In the genomic region with DNA sequence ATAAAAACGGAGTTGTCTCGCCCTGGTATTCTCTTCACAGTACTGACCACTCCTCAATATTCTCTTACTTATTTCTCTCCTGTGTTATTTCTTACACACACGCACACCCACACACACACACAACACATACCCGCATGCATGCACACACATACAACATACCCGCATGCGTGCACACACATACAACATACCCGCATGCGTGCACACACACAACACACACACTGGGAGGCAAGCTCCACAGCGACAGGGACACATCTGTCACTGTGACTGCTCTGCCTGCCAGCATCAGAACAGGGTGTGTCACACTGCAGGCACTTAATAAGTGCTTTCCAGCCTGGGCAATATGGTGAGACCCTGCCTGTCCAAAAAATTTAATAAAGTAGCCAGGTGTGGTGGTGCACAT, we compare ENCODE assay signal across 16 cellular contexts. TPM values are rescaled to one million over a fixed set of nuclear protein-coding genes. Genes with fewer than 3 reads are reported as not detected.
DNase-seq lines count a peak whose midpoint lies in the region; ATAC-seq and TF ChIP-seq lines count a peak whose summit lies in the region.
"Had no signal": no experiment of that assay in that cellular context is flagged by ENCODE, and none has a peak within 500 bp of the region (broad histone marks: within the 10 kb centered on the region; RNA-seq: fewer than 3 reads in every experiment).

No MANE protein-coding gene starts in this region.

- H3K9me3 ChIP-seq in left ventricle myocardium inferior (replicated peaks) (no peaks in the 10 kb centered on the region), right atrium auricular region (no peaks in the 10 kb centered on the region), esophagus squamous epithelium (no peaks in the 10 kb centered on the region)

- H3K4me3 ChIP-seq in left ventricle myocardium inferior (peak overlapping the region; percentile 67), right atrium auricular region (no peak overlapping the region), esophagus squamous epithelium (no peak overlapping the region)

- no peaks in the 10 kb centered on the region for H3K4me1 Mint-ChIP-seq in WTC11
- H3K4me1 Mint-ChIP-seq in nephron progenitor cell = peaks cover 19% of the 10 kb centered on the region

- 83 to 93% methylated on average over 9 of the region's 9 CpGs for WGBS in esophagus squamous epithelium, 2 donors

- DNase-seq in left ventricle myocardium inferior (no peak), right atrium auricular region (ENCODE audit: low spot score) (no peak), WTC11 (ENCODE audit: low spot score) (no peak), nephron progenitor cell (no peak), NCI-H1417 treated with DMSO at 0.1 percent for 48 hours (lab: John Stamatoyannopoulos, UW) (no peak), GM20000 (ENCODE audit: low spot score) (no peak), esophagus squamous epithelium (lab: John Stamatoyannopoulos, UW) (no peak)
- DNase-seq: AML-193, DMS79 treated with DMSO at 0.1 percent for 48 hours, KG1, NCI-H2029 treated with DMSO at 0.1 percent for 48 hours, NCI-H2171, NCI-H526, OCI-M1 had no signal

- no peaks in the 10 kb centered on the region for H3K36me3 ChIP-seq in left ventricle myocardium inferior
- no peaks in the 10 kb centered on the region for H3K36me3 ChIP-seq in right atrium auricular region
- no peaks in the 10 kb centered on the region for H3K36me3 ChIP-seq in esophagus squamous epithelium

- peaks cover 48% of the 10 kb centered on the region for H3K4me1 ChIP-seq in left ventricle myocardium inferior
- H3K4me1 ChIP-seq in right atrium auricular region = peaks cover 0 to 21% of the 10 kb centered on the region in 2 donors
- peaks cover 0 to 5% (median 0%) of the 10 kb centered on the region in 3 donors for H3K4me1 ChIP-seq in esophagus squamous epithelium

- peak overlapping the region; percentile 94 for H3K27ac ChIP-seq in left ventricle myocardium inferior (replicated peaks)
- H3K27ac ChIP-seq in right atrium auricular region = no peak overlapping the region
- no peak overlapping the region for H3K27ac ChIP-seq in esophagus squamous epithelium

- CTCF ChIA-PET in WTC11 (lab: Charles Lee) = interaction anchor here (1.5 kb wide), 1 partner anchor 15 kb away, joined by 5 read pairs; no protein-coding TSS in a partner anchor

- no peaks in the 10 kb centered on the region for H3K27me3 ChIP-seq in left ventricle myocardium inferior (ENCODE audit: low read depth)
- H3K27me3 ChIP-seq in right atrium auricular region = no peaks in the 10 kb centered on the region
- no peaks in the 10 kb centered on the region for H3K27me3 ChIP-seq in esophagus squamous epithelium

- POLR2A ChIA-PET in WTC11 (lab: Charles Lee) = no interaction called here

- TF ChIP-seq POLR2A in esophagus squamous epithelium (IDR thresholded peaks at IDR 0.05) = no peak

- intact Hi-C loops in left ventricle myocardium inferior (cut with micrococcal nuclease) = no loop called here
- intact Hi-C loops in esophagus squamous epithelium (cut with DNase I) = loop anchor here (2.0 kb wide), 1 partner anchor 43 kb away; no protein-coding TSS in a partner anchor

- H3K27me3 Mint-ChIP-seq in WTC11 (ENCODE audit: low read depth) (no peaks in the 10 kb centered on the region), nephron progenitor cell (ENCODE audit: low read depth, poor library complexity) (peaks cover 6% of the 10 kb centered on the region)

- no peak for ATAC-seq in WTC11
- ATAC-seq: HepG2 had no signal

- peaks cover 17% of the 10 kb centered on the region for H3K36me3 Mint-ChIP-seq in WTC11
- peaks cover 11% of the 10 kb centered on the region for H3K36me3 Mint-ChIP-seq in nephron progenitor cell (ENCODE audit: low read depth)

- no peak overlapping the region for H3K4me3 Mint-ChIP-seq in WTC11
- H3K4me3 Mint-ChIP-seq in nephron progenitor cell = no peak overlapping the region

- no peak overlapping the region for H3K27ac Mint-ChIP-seq in WTC11
- peak overlapping the region; percentile 70 for H3K27ac Mint-ChIP-seq in nephron progenitor cell

- no peak for TF ChIP-seq CTCF in left ventricle myocardium inferior (IDR thresholded peaks at IDR 0.05; ENCODE audit: borderline replicate concordance)
- TF ChIP-seq CTCF in right atrium auricular region (IDR thresholded peaks at IDR 0.05) = no peak
- no peak for TF ChIP-seq CTCF in WTC11 (IDR thresholded peaks at IDR 0.05)
- TF ChIP-seq CTCF in nephron progenitor cell (IDR thresholded peaks at IDR 0.05) = no peak
- no peak for TF ChIP-seq CTCF in GM20000 (IDR thresholded peaks at IDR 0.05; ENCODE audit: extremely low read depth, missing control alignments)
- no peak for TF ChIP-seq CTCF in esophagus squamous epithelium (IDR thresholded peaks at IDR 0.05)

- no peaks in the 10 kb centered on the region for H3K9me3 Mint-ChIP-seq in WTC11
- no peaks in the 10 kb centered on the region for H3K9me3 Mint-ChIP-seq in nephron progenitor cell

TF ChIP-seq in WTC11, 78 proteins besides CTCF, POLR2A, EP300 and RAD21:
- TF ChIP-seq CBFB (CRISPR knock-in tag; IDR thresholded peaks at IDR 0.05; ENCODE audit: low read depth) (no peak), ZNF121 (CRISPR knock-in tag; IDR thresholded peaks at IDR 0.05) (0 out of 2 replicates have a peak, but pooled peaks have one; percentile 27)

RNA-seq across cellular contexts. Expression of a gene that starts 20.8 kb away (rescaled TPM):
- total RNA-seq in left ventricle myocardium inferior (120 TPM), right atrium auricular region (100 to 1,000 TPM; 147 to 152 TPM), WTC11 (2021) (299 to 306 TPM (median 300 TPM) in 3 replicates), esophagus squamous epithelium (100 to 1,000 TPM; 106 to 183 (median 127) TPM)

RNA-seq across cellular contexts. Expression of a gene that starts 35.8 kb away (rescaled TPM):
- total RNA-seq in left ventricle myocardium inferior (4.6 TPM), right atrium auricular region (1 to 10 TPM; 2.6 to 6.0 TPM), WTC11 (2021) (8.1 to 16.1 TPM (median 14.3 TPM) in 3 replicates), esophagus squamous epithelium (1 to 10 TPM in 1 of 4 donors, under 1 TPM in 2, not detected in 1; 0.57 to 1.9 (median 0.85) TPM)
- total RNA-seq: SK-MEL-5 had no signal

RNA-seq across cellular contexts. Expression of a gene that starts 48.7 kb away (rescaled TPM):
- total RNA-seq in left ventricle myocardium inferior (250 TPM), right atrium auricular region (100 to 1,000 TPM; 173 to 174 TPM), WTC11 (2021) (34.7 to 47.7 TPM (median 35.1 TPM) in 3 replicates), esophagus squamous epithelium (100 to 1,000 TPM in 1 of 4 donors, 10 to 100 TPM in 3; 55.0 to 110 (median 77.1) TPM)

RNA-seq across cellular contexts. Expression of a gene that starts 50.5 kb away (rescaled TPM):
- not detected for total RNA-seq in left ventricle myocardium inferior
- total RNA-seq in right atrium auricular region = under 1 TPM in 1 of 2 donors, not detected in 1; 0.63 TPM
- 13.4 to 17.8 TPM (median 13.8 TPM) in 3 replicates for total RNA-seq in WTC11 (2021)
- 1 to 10 TPM in 1 of 4 donors, under 1 TPM in 2, not detected in 1; 0.57 to 1.1 (median 0.79) TPM for total RNA-seq in esophagus squamous epithelium
